Comparison of ENCODE assay signal across 12 cellular contexts in the genomic region with DNA sequence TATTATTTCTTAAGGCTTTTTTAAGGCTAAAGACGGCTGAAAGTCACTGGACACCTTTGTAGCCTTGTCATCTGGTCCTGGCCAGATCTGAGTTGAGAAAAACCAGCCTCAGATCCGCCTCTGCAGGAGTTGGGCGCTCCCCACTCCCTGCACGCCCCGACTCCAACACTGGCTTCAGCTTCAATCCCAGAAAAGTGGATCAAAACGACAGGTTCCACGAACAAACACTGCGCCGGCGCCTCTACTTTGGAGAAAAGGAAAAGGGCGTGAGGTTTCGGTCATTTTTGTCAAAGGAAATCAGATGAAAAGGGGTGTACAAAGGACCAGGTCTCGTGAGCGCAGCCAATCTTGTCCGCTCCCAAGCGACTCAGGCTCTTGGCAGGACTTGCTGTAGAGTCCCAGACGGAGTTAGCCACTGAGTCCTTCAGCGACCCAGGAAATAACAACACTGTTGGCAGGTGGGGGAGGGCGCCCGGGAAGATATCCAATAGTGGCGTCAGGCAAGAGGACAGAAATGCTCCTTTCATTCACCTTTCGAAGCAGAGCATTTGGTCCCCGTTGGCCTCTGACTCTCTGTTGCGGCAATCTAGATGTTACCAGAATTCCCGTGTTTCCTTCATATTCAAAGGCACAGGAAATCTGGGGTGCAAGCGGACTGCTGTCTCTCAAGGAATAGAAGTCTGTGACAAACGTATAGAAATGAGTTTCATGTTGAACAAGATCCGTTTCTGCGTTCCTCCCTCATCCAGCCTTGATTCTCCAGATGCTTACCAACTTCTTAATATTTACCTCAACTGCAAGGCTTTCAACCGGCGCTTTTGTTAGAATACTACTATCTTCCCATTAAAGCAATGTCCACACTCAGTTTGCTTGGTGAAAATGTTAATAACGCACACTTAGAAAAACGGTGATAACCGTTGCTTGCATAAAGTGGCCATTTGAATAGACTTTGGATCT. TPM values are rescaled to one million over a fixed set of nuclear protein-coding genes. Genes with fewer than 3 reads are reported as not detected.
DNase-seq lines count a peak whose midpoint lies in the region; ATAC-seq and TF ChIP-seq lines count a peak whose summit lies in the region.
"Had no signal": no experiment of that assay in that cellular context is flagged by ENCODE, and none has a peak within 500 bp of the region (broad histone marks: within the 10 kb centered on the region; RNA-seq: fewer than 3 reads in every experiment).

No MANE protein-coding gene starts in this region.

- peaks cover 13% of the 10 kb centered on the region for H3K4me1 Mint-ChIP-seq in nephron progenitor cell

- no peaks in the 10 kb centered on the region for H3F3A ChIP-seq in PC-3 (ENCODE audit: low read length, unreplicated experiment)

- peak overlapping the region in 4 of 11 experiments; percentile 85 to 92 (median 88); a peak in 5 of 22 replicates for H3K27ac ChIP-seq in BLaER1 treated with 17β-estradiol and CSF1 and Interleukin-3, amounts not matched to agents 10 nM and 100 nM
- no peak overlapping the region for H3K27ac ChIP-seq in PC-3 (ENCODE audit: low read length)
- H3K27ac ChIP-seq in RWPE1, result no peak overlapping the region

- POLR2A ChIA-PET in PC-3 (lab: Charles Lee; ENCODE audit: unreplicated experiment), result no interaction called here
- POLR2A ChIA-PET in RWPE1 (lab: Yijun Ruan, JAX; ENCODE audit: low non-redundant PET), result no interaction called here

- no peaks in the 10 kb centered on the region for H3K79me2 ChIP-seq in PC-3 (ENCODE audit: low read length)

- H3K27me3 ChIP-seq in BLaER1 treated with 17β-estradiol and CSF1 and Interleukin-3, amounts not matched to agents 10 nM and 100 nM, result peaks cover 16 to 64% (median 49%) of the 10 kb centered on the region in 11 experiments
- no peaks in the 10 kb centered on the region for H3K27me3 ChIP-seq in PC-3 (ENCODE audit: low read length)

- intact Hi-C loops in PC-3 (cut with micrococcal nuclease), result loop anchor here (10.0 kb wide), 1 partner anchor 384 kb away; a partner anchor contains a TSS

- H4K20me1 ChIP-seq in BLaER1 treated with 17β-estradiol and CSF1 and Interleukin-3, amounts not matched to agents 10 nM and 100 nM, result peaks cover 0 to 30% (median 0%) of the 10 kb centered on the region in 11 experiments; a peak in 5 of 22 replicates
- H4K20me1 ChIP-seq in PC-3 (ENCODE audit: low read length), result no peaks in the 10 kb centered on the region

- H3K4me3 ChIP-seq in BLaER1 treated with 17β-estradiol and CSF1 and Interleukin-3, amounts not matched to agents 10 nM and 100 nM, result peak overlapping the region; percentile 68 to 90 (median 72); a peak in 19 of 20 replicates
- no peak overlapping the region for H3K4me3 ChIP-seq in PC-3 (ENCODE audit: low read length)
- H3K4me3 ChIP-seq in epithelial cell of proximal tubule (ENCODE audit: low read depth, low read length), result peak overlapping the region; percentile 71
- H3K4me3 ChIP-seq: mucosa of descending colon had no signal

- peak overlapping the region in 5 of 11 experiments; percentile 79 to 91 (median 83); a peak in 9 of 22 replicates for H3K9ac ChIP-seq in BLaER1 treated with 17β-estradiol and CSF1 and Interleukin-3, amounts not matched to agents 10 nM and 100 nM
- no peak overlapping the region for H3K9ac ChIP-seq in PC-3 (ENCODE audit: low read length)

- H3K9me3 ChIP-seq in BLaER1 treated with 17β-estradiol and CSF1 and Interleukin-3, amounts not matched to agents 10 nM and 100 nM (replicated peaks in 1 of 11), result peaks cover 4 to 25% (median 11%) of the 10 kb centered on the region in 11 experiments
- no peaks in the 10 kb centered on the region for H3K9me3 ChIP-seq in PC-3 (ENCODE audit: low read length)

- peaks cover 0 to 20% (median 0%) of the 10 kb centered on the region in 11 experiments; a peak in 9 of 22 replicates for H3K36me3 ChIP-seq in BLaER1 treated with 17β-estradiol and CSF1 and Interleukin-3, amounts not matched to agents 10 nM and 100 nM
- H3K36me3 ChIP-seq in PC-3 (ENCODE audit: low read depth, low read length), result no peaks in the 10 kb centered on the region

- H3K9me3 Mint-ChIP-seq in nephron progenitor cell, result peaks cover 23% of the 10 kb centered on the region

- peak overlapping the region; percentile 62 for H3K4me3 Mint-ChIP-seq in nephron progenitor cell

- peak overlapping the region; percentile 89 to 100 (median 98); a peak in 20 of 22 replicates for H3K4me2 ChIP-seq in BLaER1 treated with 17β-estradiol and CSF1 and Interleukin-3, amounts not matched to agents 10 nM and 100 nM
- H3K4me2 ChIP-seq in PC-3 (ENCODE audit: low read length), result peak overlapping the region; percentile 75; the same call in 1 of the 2 replicates

- H3K4me1 ChIP-seq in BLaER1 treated with 17β-estradiol and CSF1 and Interleukin-3, amounts not matched to agents 10 nM and 100 nM, result peaks cover 10 to 65% (median 31%) of the 10 kb centered on the region in 10 experiments
- peaks cover 18% of the 10 kb centered on the region for H3K4me1 ChIP-seq in PC-3 (ENCODE audit: insufficient read depth, low read length)

- ATAC-seq in PC-3 (no peak), GM18861 (IDR thresholded peaks at IDR 0.05; ENCODE audit: unreplicated experiment) (no peak)
- ATAC-seq: mucosa of descending colon had no signal

- BruUV-seq in PC-3 (replicated peaks; lab: Mats Ljungman, UMichigan), result TSS peak; percentile 59

- CTCF ChIA-PET in PC-3 (lab: Charles Lee) (no interaction called here), RWPE1 (lab: Yijun Ruan, JAX) (interaction anchor here (0.6 kb wide), 1 partner anchor 544 kb away, joined by 4 read pairs; no protein-coding TSS in a partner anchor)

- TF ChIP-seq CTCF in PC-3 (conservative IDR thresholded peaks at IDR 0.05; ENCODE audit: low read depth, low read length) (no peak), epithelial cell of proximal tubule (conservative IDR thresholded peaks at IDR 0.05; ENCODE audit: low read depth, low read length) (no peak), nephron progenitor cell (IDR thresholded peaks at IDR 0.05) (no peak), RWPE1 (conservative IDR thresholded peaks at IDR 0.05; ENCODE audit: low read depth) (no peak)

- H3K27ac Mint-ChIP-seq in nephron progenitor cell, result no peak overlapping the region

- peaks cover 93% of the 10 kb centered on the region for H3K27me3 Mint-ChIP-seq in nephron progenitor cell (ENCODE audit: low read depth, poor library complexity)

- no peaks in the 10 kb centered on the region for H3K9me2 ChIP-seq in PC-3 (replicated peaks; ENCODE audit: low read length)

- H2AFZ ChIP-seq in PC-3 (ENCODE audit: low read length), result no peak overlapping the region

- no peak for DNase-seq in PC-3
- no peak for DNase-seq in epithelial cell of proximal tubule (ENCODE audit: low read depth)
- peak; percentile 19 for DNase-seq in nephron progenitor cell
- DNase-seq in middle frontal gyrus (ENCODE audit: extremely low spot score, low spot score), result no peak
- no peak for DNase-seq in NOMO-1 treated with DMSO at 0.1 percent for 48 hours (lab: John Stamatoyannopoulos, UW; ENCODE audit: unreplicated experiment)
- no peak for DNase-seq in RWPE1 (ENCODE audit: low spot score)
- DNase-seq: MM.1S; mucosa of descending colon; stimulated activated CD4-positive, alpha-beta T cell treated with anti-CD3 and anti-CD28 coated beads, Interleukin-1b, Interleukin-23, amount 100 ng/mL, for 48 hours had no signal

- H3K36me3 Mint-ChIP-seq in nephron progenitor cell (ENCODE audit: low read depth), result no peaks in the 10 kb centered on the region

RNA-seq across cellular contexts. Expression of a gene that starts 1.8 kb away (rescaled TPM):
- total RNA-seq in PC-3 (2014; rRNA removed) (18.3 and 18.6 TPM in 2 replicates), epithelial cell of proximal tubule (0.22 and 0.81 TPM in 2 replicates)
- total RNA-seq: urinary bladder had no signal

Comparison
In these comparisons a context has a peak if more than half of its experiments do, and no peak if none do; other contexts are left out.
1. RNA of a gene that starts 1.8 kb away (total RNA-seq): 18.3 to 18.6 TPM in PC-3; 0.22 to 0.81 TPM in epithelial cell of proximal tubule; every median in the first group is over 10 times any median in the second.